ENCODE assay signal across 11 cellular contexts in the genomic region with DNA sequence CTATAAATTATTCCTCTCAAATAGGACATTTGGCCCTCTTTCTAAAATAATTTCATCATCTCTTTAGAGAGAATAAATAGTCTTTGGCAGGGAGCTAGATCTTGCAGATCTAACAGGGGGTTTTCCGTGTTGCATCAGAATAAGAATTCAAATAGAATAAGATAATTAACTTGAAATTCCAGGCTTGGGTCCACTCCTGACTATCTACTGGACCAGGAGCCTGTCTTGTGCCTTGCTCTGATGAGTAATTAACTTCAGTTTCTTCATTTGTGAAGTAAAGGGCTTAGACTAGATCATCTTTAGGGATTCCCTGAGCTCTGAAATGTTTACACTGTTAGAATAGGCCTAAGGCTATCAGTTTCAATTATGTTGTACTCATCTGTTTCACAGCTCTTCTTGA. TPM values are rescaled to one million over a fixed set of nuclear protein-coding genes. Genes with fewer than 3 reads are reported as not detected.
DNase-seq lines count a peak whose midpoint lies in the region; ATAC-seq and TF ChIP-seq lines count a peak whose summit lies in the region.
"Had no signal": no experiment of that assay in that cellular context is flagged by ENCODE, and none has a peak within 500 bp of the region (broad histone marks: within the 10 kb centered on the region; RNA-seq: fewer than 3 reads in every experiment).

No MANE protein-coding gene starts in this region.

- ATAC-seq in activated T-helper 17 cell treated with anti-CD3 and anti-CD28 coated beads, Interleukin-2, amount 50 U/mL, for 72 hours (replicated peaks) = peak; percentile 65
- ATAC-seq in HG03139 (IDR thresholded peaks at IDR 0.05; ENCODE audit: unreplicated experiment) (no peak), HG03095 (IDR thresholded peaks at IDR 0.05; ENCODE audit: unreplicated experiment) (no peak)

- H3K4me3 Mint-ChIP-seq in activated T-helper 17 cell treated with anti-CD3 and anti-CD28 coated beads, Interleukin-2, amount 50 U/mL, for 72 hours = peak overlapping the region; percentile 68
- H3K4me3 Mint-ChIP-seq: brain had no signal

- H3K36me3 Mint-ChIP-seq in activated T-helper 17 cell treated with anti-CD3 and anti-CD28 coated beads, Interleukin-2, amount 50 U/mL, for 72 hours (ENCODE audit: low read depth) = no peaks in the 10 kb centered on the region
- H3K36me3 Mint-ChIP-seq: brain had no signal

- H3K4me1 Mint-ChIP-seq in activated T-helper 17 cell treated with anti-CD3 and anti-CD28 coated beads, Interleukin-2, amount 50 U/mL, for 72 hours = peaks cover 35% of the 10 kb centered on the region

- H3K9me3 Mint-ChIP-seq in activated T-helper 17 cell treated with anti-CD3 and anti-CD28 coated beads, Interleukin-2, amount 50 U/mL, for 72 hours = no peaks in the 10 kb centered on the region

- H3K27me3 Mint-ChIP-seq in activated T-helper 17 cell treated with anti-CD3 and anti-CD28 coated beads, Interleukin-2, amount 50 U/mL, for 72 hours = no peaks in the 10 kb centered on the region
- H3K27me3 Mint-ChIP-seq: brain had no signal

- no peak for TF ChIP-seq CTCF in AG10803 (conservative IDR thresholded peaks at IDR 0.05; ENCODE audit: low read length)

- peak overlapping the region; percentile 83 for H3K27ac Mint-ChIP-seq in activated T-helper 17 cell treated with anti-CD3 and anti-CD28 coated beads, Interleukin-2, amount 50 U/mL, for 72 hours

- H3K4me3 ChIP-seq in AG10803 (ENCODE audit: low read length) = no peak overlapping the region
- H3K4me3 ChIP-seq: skin epidermis had no signal

- DNase-seq in AG10803 (ENCODE audit: low read depth) (peak; percentile 28), ELR (ENCODE audit: low read depth) (peak; percentile 10), kidney tubule cell (ENCODE audit: low spot score) (peak; percentile 42), NCI-H1436 treated with DMSO at 0.1 percent for 48 hours (lab: John Stamatoyannopoulos, UW) (no peak), DMS53 treated with DMSO at 0.1 percent for 48 hours (lab: John Stamatoyannopoulos, UW; ENCODE audit: unreplicated experiment) (no peak)

RNA-seq across cellular contexts. Expression of a gene that starts 23.5 kb away (rescaled TPM):
- 100 to 1,000 TPM; 140 to 209 TPM for total RNA-seq in activated T-helper 17 cell treated with anti-CD3 and anti-CD28 coated beads, Interleukin-2, amount 50 U/mL, for 72 hours

RNA-seq across cellular contexts. Expression of a gene that starts 54.5 kb away (rescaled TPM):
- not detected for total RNA-seq in activated T-helper 17 cell treated with anti-CD3 and anti-CD28 coated beads, Interleukin-2, amount 50 U/mL, for 72 hours
- total RNA-seq: G401 had no signal

Comparison
In these comparisons a context has a peak if more than half of its experiments do, and no peak if none do; other contexts are left out.
1. DNase-seq: peak in AG10803 (single experiment), ELR (single experiment) and kidney tubule cell (single experiment); none in NCI-H1436 treated with DMSO at 0.1 percent for 48 hours (single experiment) and DMS53 treated with DMSO at 0.1 percent for 48 hours (single experiment).